ENCODE assay signal across 23 cellular contexts in the genomic region with DNA sequence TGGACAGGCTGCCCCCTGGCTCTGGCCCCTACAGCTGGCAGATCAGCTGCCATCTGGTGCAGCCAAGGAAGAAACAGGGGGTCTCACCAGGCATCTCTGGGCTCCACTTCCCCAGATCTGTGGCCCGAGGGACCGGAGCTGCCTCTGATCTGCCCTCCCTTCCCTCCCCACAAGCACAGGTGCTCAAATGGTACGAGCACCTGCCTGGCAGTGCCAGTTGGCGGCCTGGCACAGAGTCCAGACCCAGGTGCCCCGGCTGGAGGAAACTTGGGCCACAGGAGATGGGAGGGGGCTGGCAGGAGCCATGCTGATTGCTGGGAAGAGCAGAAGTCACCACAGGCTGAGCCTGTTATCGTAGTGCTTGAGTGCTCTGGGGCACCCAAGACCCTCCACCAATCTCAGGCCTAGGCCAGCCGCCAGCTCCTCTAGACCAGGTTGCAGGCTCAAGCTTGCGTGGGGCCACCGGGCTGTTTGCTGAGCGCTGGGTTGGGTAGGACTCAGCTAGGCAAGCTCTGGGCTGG. TPM values are rescaled to one million over a fixed set of nuclear protein-coding genes. Genes with fewer than 3 reads are reported as not detected.
A peak's percentile ranks its signal among the peaks of the same experiment; 100 is the strongest.
DNase-seq lines count a peak whose midpoint lies in the region; ATAC-seq and TF ChIP-seq lines count a peak whose summit lies in the region.
"Had no signal": no experiment of that assay in that cellular context is flagged by ENCODE, and none has a peak within 500 bp of the region (broad histone marks: within the 10 kb centered on the region; RNA-seq: fewer than 3 reads in every experiment).

No MANE protein-coding gene starts in this region.

- H3K36me3 ChIP-seq in IMR-90 (ENCODE audit: control insufficient read depth, insufficient read depth, low read length) (peaks cover 12% of the 10 kb centered on the region; the same call in 1 of the 2 replicates), MM.1S (replicated peaks; ENCODE audit: insufficient read depth, low read length) (no peaks in the 10 kb centered on the region)
- H3K36me3 ChIP-seq: adrenal gland, right atrium auricular region, SJCRH30, thyroid gland had no signal

- H2BK5ac ChIP-seq in IMR-90 (ENCODE audit: low read depth, low read length, poor library complexity, severe bottlenecking) = peak overlapping the region; percentile 18

- H3K4me1 ChIP-seq in IMR-90 (ENCODE audit: control insufficient read depth, insufficient read depth, low read length) (peaks cover 19% of the 10 kb centered on the region), MM.1S (ENCODE audit: low read length) (peaks cover 5% of the 10 kb centered on the region)
- H3K4me1 ChIP-seq: adrenal gland, thyroid gland had no signal

- no peaks in the 10 kb centered on the region for H3K79me2 ChIP-seq in MM.1S (ENCODE audit: low read length)

- intact Hi-C loops in IMR-90 (cut with micrococcal nuclease) = loop anchor here (1.0 kb wide), 1 partner anchor 40 kb away; no protein-coding TSS in a partner anchor

- peak overlapping the region; percentile 72 for H3K4ac ChIP-seq in IMR-90 (ENCODE audit: low read depth, low read length)

- POLR2A ChIA-PET in IMR-90 (lab: Charles Lee; ENCODE audit: unreplicated experiment) = no interaction called here

- H3K27ac ChIP-seq in IMR-90 (ENCODE audit: insufficient read depth, low read length) (no peak overlapping the region), angular gyrus (ENCODE audit: low read depth, low read length) (peak overlapping the region; percentile 86), layer of hippocampus (ENCODE audit: low read depth, low read length) (peak overlapping the region; percentile 50), temporal lobe (ENCODE audit: low read depth, low read length) (peak overlapping the region; percentile 81), MM.1S (ENCODE audit: low read length) (no peak overlapping the region)
- H3K27ac ChIP-seq: right atrium auricular region, SJCRH30, thyroid gland had no signal

- no peak overlapping the region for H3K4me3 ChIP-seq in IMR-90 (ENCODE audit: insufficient read depth, low read depth, low read length)
- no peak overlapping the region for H3K4me3 ChIP-seq in MM.1S (ENCODE audit: low read length)
- H3K4me3 ChIP-seq: adrenal gland, GM23338, right atrium auricular region, SJCRH30, thyroid gland had no signal

- no peak overlapping the region for H3K18ac ChIP-seq in IMR-90 (ENCODE audit: low read depth, low read length)

- in situ Hi-C loops in IMR-90 (cut with MboI; ENCODE audit: low sequenced_read_pairs) = no loop called here

- no peaks in the 10 kb centered on the region for H3K9me2 ChIP-seq in MM.1S (replicated peaks; ENCODE audit: insufficient read depth, low read length)

- H4K91ac ChIP-seq in IMR-90 (ENCODE audit: insufficient read depth, low read depth, low read length) = peak overlapping the region; percentile 26; the same call in 1 of the 2 replicates

- dilution Hi-C loops in IMR-90 (cut with HindIII; ENCODE audit: low sequenced_read_pairs, unreplicated experiment) = no loop called here

- no peak overlapping the region for H2BK15ac ChIP-seq in IMR-90 (ENCODE audit: low read depth, low read length)

- H4K8ac ChIP-seq in IMR-90 (ENCODE audit: low read depth in 2 of 2, low read length in 2 of 2) = 0 out of 4 replicates have a peak overlapping the region, but pooled peaks of 1 of the 2 experiments have one; percentile 63

- H3K14ac ChIP-seq in IMR-90 (replicated peaks; ENCODE audit: low read depth, low read length) = 0 out of 2 replicates have a peak overlapping the region, but pooled peaks have one; percentile 28

- H4K20me1 ChIP-seq in IMR-90 (ENCODE audit: insufficient read depth, low read length) (peaks cover 8% of the 10 kb centered on the region; the same call in 1 of the 2 replicates), MM.1S (ENCODE audit: insufficient read depth, low read length) (no peaks in the 10 kb centered on the region)

- H3K56ac ChIP-seq in IMR-90 (ENCODE audit: extremely low read depth, insufficient read depth, low read length) = no peak overlapping the region

- H3K27me3 ChIP-seq in IMR-90 (ENCODE audit: control insufficient read depth, insufficient read depth, low read length) (no peaks in the 10 kb centered on the region), layer of hippocampus (ENCODE audit: control insufficient read depth, insufficient read depth, low read length) (peaks cover 2% of the 10 kb centered on the region), MM.1S (replicated peaks; ENCODE audit: insufficient read depth, low read length) (no peaks in the 10 kb centered on the region)
- H3K27me3 ChIP-seq: adrenal gland, right atrium auricular region, thyroid gland had no signal

- ATAC-seq in IMR-90 (ENCODE audit: low read depth) = no peak
- ATAC-seq in stimulated activated naive CD8-positive, alpha-beta T cell treated with anti-CD3 and anti-CD28 coated beads, Interleukin-15, Interleukin-2, amounts not matched to agents 100 U/mL and 50 U/mL, for 24 hours = no peak
- ATAC-seq: activated CD8-positive, alpha-beta T cell treated with anti-CD3 and anti-CD28 coated beads, Interleukin-2, amount 10 ng/mL, durations not matched to agents 7 days and 5 days; GM23338; naive thymus-derived CD8-positive, alpha-beta T cell had no signal

- no peak overlapping the region for H3K9ac ChIP-seq in IMR-90 (ENCODE audit: low read depth, low read length)
- no peak overlapping the region for H3K9ac ChIP-seq in MM.1S (ENCODE audit: low read length)

- no peak for TF ChIP-seq RAD21 in IMR-90 (IDR thresholded peaks at IDR 0.05; ENCODE audit: low read length)

- H2AFZ ChIP-seq in IMR-90 (replicated peaks; ENCODE audit: low read length, poor library complexity) (peak overlapping the region; percentile 57), MM.1S (ENCODE audit: low read length) (no peak overlapping the region)
- H2AFZ ChIP-seq: GM23338 had no signal

- peaks cover 9 to 26% of the 10 kb centered on the region in 2 experiments; a peak in 3 of 4 replicates for H3K79me1 ChIP-seq in IMR-90 (ENCODE audit: low read depth in 1 of 2, low read length in 2 of 2)

- DNase-seq in IMR-90 = no peak
- no peak for DNase-seq in NAMALWA (ENCODE audit: low spot score)
- DNase-seq in MM.1S = no peak
- DNase-seq in stimulated activated naive CD8-positive, alpha-beta T cell treated with anti-CD3 and anti-CD28 coated beads, Interleukin-15, Interleukin-2, amounts not matched to agents 100 U/mL and 50 U/mL, for 24 hours = no peak
- DNase-seq: activated CD4-positive, alpha-beta T cell treated with anti-CD3 and anti-CD28 coated beads for 1 hour; activated CD8-positive, alpha-beta T cell treated with anti-CD3 and anti-CD28 coated beads, Interleukin-2, amount 10 ng/mL, durations not matched to agents 7 days and 5 days; activated gamma-delta T cell treated with Interleukin-2 at 50 U/mL for 16 hours; CD8-positive, alpha-beta memory T cell; GDM1; naive thymus-derived CD8-positive, alpha-beta T cell; NCI-H446 treated with DMSO at 0.1 percent for 48 hours; stimulated activated naive CD4-positive, alpha-beta T cell treated with Interleukin-2 at 50 U/mL for 16 hours; T-helper 1 cell had no signal

- peak overlapping the region; percentile 79 for H2AK5ac ChIP-seq in IMR-90 (ENCODE audit: low read depth, low read length)

- peak overlapping the region; percentile 89 for H2AK9ac ChIP-seq in IMR-90 (replicated peaks; ENCODE audit: low read depth, low read length, poor library complexity)

- no peak overlapping the region for H3K23ac ChIP-seq in IMR-90 (ENCODE audit: low read depth, low read length)

- no CpG with 5 or more reads among the region's 10 CpGs for WGBS in IMR-90 (ENCODE audit: extremely low coverage in 2 of 2, insufficient read length in 1 of 2), 2 experiments

- 0 out of 2 replicates have a peak overlapping the region, but pooled peaks have one; percentile 6 for H4K5ac ChIP-seq in IMR-90 (ENCODE audit: low read depth, low read length)

- H2BK120ac ChIP-seq in IMR-90 (ENCODE audit: low read depth, low read length) = peak overlapping the region; percentile 30

- H3K9me3 ChIP-seq in IMR-90 (ENCODE audit: control insufficient read depth, insufficient read depth, low read length) (no peaks in the 10 kb centered on the region), MM.1S (replicated peaks; ENCODE audit: insufficient read depth, low read length) (no peaks in the 10 kb centered on the region)
- H3K9me3 ChIP-seq: adrenal gland, right atrium auricular region, SJCRH30, thyroid gland had no signal

- no peak for TF ChIP-seq POLR2A in IMR-90 (IDR thresholded peaks at IDR 0.05; ENCODE audit: low read depth, low read length)

- 0 out of 2 replicates have a peak overlapping the region, but pooled peaks have one; percentile 50 for H2BK20ac ChIP-seq in IMR-90 (ENCODE audit: low read depth, low read length)

- H3K4me2 ChIP-seq in IMR-90 (ENCODE audit: low read depth, low read length) = no peak overlapping the region; the same call in 1 of the 2 replicates
- no peak overlapping the region for H3K4me2 ChIP-seq in MM.1S (ENCODE audit: low read depth, low read length)
- H3K4me2 ChIP-seq: GM23338 had no signal

- no peaks in the 10 kb centered on the region for H3F3A ChIP-seq in MM.1S (ENCODE audit: insufficient read depth, low read length)

- no TSS peak for BruUV-seq in IMR-90 (replicated peaks; lab: Mats Ljungman, UMichigan)

- CTCF ChIA-PET in IMR-90 (lab: Yijun Ruan, JAX) = no interaction called here

- H3K9me1 ChIP-seq in IMR-90 (ENCODE audit: insufficient read depth, low read length) = peaks cover 20% of the 10 kb centered on the region

- TF ChIP-seq CTCF in IMR-90 (conservative IDR thresholded peaks at IDR 0.05; ENCODE audit: low read depth, low read length) (no peak), MM.1S (IDR thresholded peaks at IDR 0.05; ENCODE audit: low read length) (no peak)

TF ChIP-seq in IMR-90, 13 proteins besides CTCF, POLR2A, EP300 and RAD21:
- no peak for TF ChIP-seq BHLHE40 (IDR thresholded peaks at IDR 0.05; ENCODE audit: low read depth, low read length)
- no peak for TF ChIP-seq RFX5 (IDR thresholded peaks at IDR 0.05; ENCODE audit: low read depth, low read length)

RNA-seq across cellular contexts. Expression of gene CAMK2A, which starts 5.0 kb away (rescaled TPM):
- total RNA-seq in IMR-90 (2012; rRNA removed) = under 0.01 and 0.18 TPM in 2 replicates
- 0.17 and 0.19 TPM in 2 replicates for polyA plus RNA-seq in IMR-90 (2012; rRNA removed)
- polyA plus RNA-seq in IMR-90 (2012; cell fraction: cytosol; rRNA removed) = 0.11 and 0.24 TPM in 2 replicates
- 1.5 and 2.4 TPM in 2 replicates for polyA plus RNA-seq in IMR-90 (2012; cell fraction: nucleus; rRNA removed; ENCODE audit: low replicate concordance)
- total RNA-seq in temporal lobe = 6.6 TPM
- total RNA-seq: activated CD8-positive, alpha-beta T cell treated with anti-CD3 and anti-CD28 coated beads, Interleukin-2, amount 10 ng/mL, durations not matched to agents 7 days and 5 days; CD8-positive, alpha-beta memory T cell; GM23338; mesenteric fat pad; naive thymus-derived CD8-positive, alpha-beta T cell; osteocyte; thyroid gland had no signal
- polyA plus RNA-seq: CD8-positive, alpha-beta memory T cell; naive thymus-derived CD8-positive, alpha-beta T cell had no signal

RNA-seq across cellular contexts. Expression of gene ARSI, which starts 8.1 kb away (rescaled TPM):
- total RNA-seq in IMR-90 (2012; rRNA removed) = 15.0 and 15.2 TPM in 2 replicates
- 14.8 and 15.5 TPM in 2 replicates for polyA plus RNA-seq in IMR-90 (2012; rRNA removed)
- polyA plus RNA-seq in IMR-90 (2012; cell fraction: cytosol; rRNA removed) = 10.1 and 22.7 TPM in 2 replicates
- polyA plus RNA-seq in IMR-90 (2012; cell fraction: nucleus; rRNA removed; ENCODE audit: low replicate concordance) = 3.4 and 9.5 TPM in 2 replicates
- total RNA-seq in temporal lobe = 0.25 TPM
- total RNA-seq: activated CD8-positive, alpha-beta T cell treated with anti-CD3 and anti-CD28 coated beads, Interleukin-2, amount 10 ng/mL, durations not matched to agents 7 days and 5 days; CD8-positive, alpha-beta memory T cell; naive thymus-derived CD8-positive, alpha-beta T cell had no signal
- polyA plus RNA-seq: CD8-positive, alpha-beta memory T cell; naive thymus-derived CD8-positive, alpha-beta T cell had no signal

Comparison
In these comparisons a context has a peak if more than half of its experiments do, and no peak if none do; other contexts are left out.
1. H3K27ac ChIP-seq: peak in angular gyrus (single experiment), layer of hippocampus (single experiment) and temporal lobe (single experiment); none in IMR-90 (single experiment) and MM.1S (single experiment).
2. RNA of gene ARSI, which starts 8.1 kb away (total RNA-seq): 15.0 to 15.2 TPM in IMR-90; 0.25 TPM in temporal lobe (single experiment); every median in the first group is over 10 times any median in the second.